ENCODE assay signal across 1 cellular context in genomic region chr17:2853722-2854580, GRCh38.
A peak's percentile ranks its signal among the peaks of the same experiment; 100 is the strongest.
TF ChIP-seq lines count a peak whose summit lies in the region.

No MANE protein-coding gene starts in this region.

TF ChIP-seq in HepG2, 621 proteins besides CTCF, POLR2A, EP300 and RAD21 (continued from another document and continues in another):
- TF ChIP-seq ZNF142 (CRISPR knock-in tag; IDR thresholded peaks at IDR 0.05) (peak; percentile 74), ZNF660 (CRISPR knock-in tag; IDR thresholded peaks at IDR 0.05; ENCODE audit: borderline replicate concordance, low read depth) (no peak), ZFAT (CRISPR knock-in tag; conservative IDR thresholded peaks at IDR 0.05) (no peak), GLMP (CRISPR knock-in tag; IDR thresholded peaks at IDR 0.05; ENCODE audit: borderline replicate concordance) (no peak), RFX1 (IDR thresholded peaks at IDR 0.05) (no peak), ZNF280B (CRISPR knock-in tag; IDR thresholded peaks at IDR 0.05; ENCODE audit: borderline replicate concordance) (peak; percentile 47; the same call in 1 of the 2 replicates), NFE2 (CRISPR knock-in tag; IDR thresholded peaks at IDR 0.05) (no peak), ZNF18 (CRISPR knock-in tag; IDR thresholded peaks at IDR 0.05; ENCODE audit: insufficient replicate concordance) (peak; percentile 41), ZNF407 (CRISPR knock-in tag; IDR thresholded peaks at IDR 0.05; ENCODE audit: not compliant biosample characterization) (no peak), KDM5B (CRISPR knock-in tag; IDR thresholded peaks at IDR 0.05; ENCODE audit: borderline replicate concordance) (peak; percentile 37; the same call in 1 of the 2 replicates), MAX (IDR thresholded peaks at IDR 0.05) (peak; percentile 10; the same call in 1 of the 2 replicates), KLF13 (CRISPR knock-in tag; IDR thresholded peaks at IDR 0.05) (no peak), ZBTB10 (CRISPR knock-in tag; IDR thresholded peaks at IDR 0.05; ENCODE audit: borderline replicate concordance) (no peak), KLF9 (CRISPR knock-in tag; IDR thresholded peaks at IDR 0.05; ENCODE audit: low read depth) (no peak), ZBTB2 (CRISPR knock-in tag; IDR thresholded peaks at IDR 0.05; ENCODE audit: low read depth) (no peak), ZNF746 (CRISPR knock-in tag; IDR thresholded peaks at IDR 0.05) (no peak), MTERF4 (CRISPR knock-in tag; IDR thresholded peaks at IDR 0.05) (no peak), ZNF510 (CRISPR knock-in tag; IDR thresholded peaks at IDR 0.05; ENCODE audit: low read depth) (no peak), CBX2 (IDR thresholded peaks at IDR 0.05; ENCODE audit: low read depth, low read length) (no peak), CBX2 (CRISPR knock-in tag; IDR thresholded peaks at IDR 0.05; ENCODE audit: low read depth) (no peak), SP1 (IDR thresholded peaks at IDR 0.05) (no peak), SP1 (CRISPR knock-in tag; IDR thresholded peaks at IDR 0.05) (no peak), ZNF547 (CRISPR knock-in tag; IDR thresholded peaks at IDR 0.05) (no peak), MAFG (CRISPR knock-in tag; IDR thresholded peaks at IDR 0.05) (no peak), SMAD1 (CRISPR knock-in tag; IDR thresholded peaks at IDR 0.05; ENCODE audit: borderline replicate concordance, low read depth) (no peak), REPIN1 (CRISPR knock-in tag; IDR thresholded peaks at IDR 0.05; ENCODE audit: borderline replicate concordance, low read depth) (no peak), ZKSCAN8 (CRISPR knock-in tag; IDR thresholded peaks at IDR 0.05; ENCODE audit: borderline replicate concordance) (no peak), ISL2 (CRISPR knock-in tag; IDR thresholded peaks at IDR 0.05) (no peak), FOXJ3 (CRISPR knock-in tag; IDR thresholded peaks at IDR 0.05; ENCODE audit: borderline replicate concordance) (no peak), ZNF446 (CRISPR knock-in tag; IDR thresholded peaks at IDR 0.05) (no peak), TEF (CRISPR knock-in tag; IDR thresholded peaks at IDR 0.05) (no peak)
